ENCODE assay signal across 24 cellular contexts in genomic region chr17:61387511-61388305, GRCh38. TPM values are rescaled to one million over a fixed set of nuclear protein-coding genes. Genes with fewer than 3 reads are reported as not detected.
"Had no signal": no experiment of that assay in that cellular context is flagged by ENCODE, and none has a peak within 500 bp of the region (broad histone marks: within the 10 kb centered on the region; RNA-seq: fewer than 3 reads in every experiment).

No MANE protein-coding gene starts in this region.

- H3K36me3 Mint-ChIP-seq: stimulated activated effector memory CD8-positive, alpha-beta T cell treated with anti-CD3 and anti-CD28 coated beads, Interleukin-12 subunit alpha, Interleukin-12 subunit beta, amount 100 ng/mL, for 72 hours had no signal

- H3K27ac ChIP-seq: dorsolateral prefrontal cortex, hepatocyte, left lung, neural progenitor cell, ovary, sigmoid colon, stomach, testis, tibial artery had no signal

- H3K9me3 ChIP-seq: left lung, ovary, sigmoid colon, stomach, testis, tibial artery had no signal

- FAIRE-seq: colon, frontal cortex had no signal

- H3K4me3 Mint-ChIP-seq: naive thymus-derived CD8-positive, alpha-beta T cell; neural progenitor cell; stimulated activated effector memory CD8-positive, alpha-beta T cell treated with anti-CD3 and anti-CD28 coated beads, Interleukin-12 subunit alpha, Interleukin-12 subunit beta, amount 100 ng/mL, for 72 hours; type B pancreatic cell had no signal

- ATAC-seq: left cardiac atrium; left lung; naive thymus-derived CD8-positive, alpha-beta T cell; stimulated activated effector memory CD8-positive, alpha-beta T cell treated with anti-CD3 and anti-CD28 coated beads, Interleukin-12 subunit alpha, Interleukin-12 subunit beta, amount 100 ng/mL, for 72 hours had no signal

- H2AFZ ChIP-seq: hepatocyte, neural progenitor cell had no signal

- H3K9me3 Mint-ChIP-seq: naive thymus-derived CD8-positive, alpha-beta T cell; neural progenitor cell; stimulated activated effector memory CD8-positive, alpha-beta T cell treated with anti-CD3 and anti-CD28 coated beads, Interleukin-12 subunit alpha, Interleukin-12 subunit beta, amount 100 ng/mL, for 72 hours; type B pancreatic cell had no signal

- DNase-seq: central memory CD4-positive, alpha-beta T cell; dorsolateral prefrontal cortex; effector CD4-positive, alpha-beta T cell; head of caudate nucleus; left cardiac atrium; mammary epithelial cell; nucleus accumbens; ovary; sigmoid colon; stimulated activated CD4-positive, alpha-beta T cell treated with anti-CD3 and anti-CD28 coated beads, Interleukin-2, amount 100 ng/mL, for 24 hours; stimulated activated CD4-positive, alpha-beta T cell treated with anti-CD3 and anti-CD28 coated beads, Interleukin-4, amount 100 ng/mL, for 24 hours; stimulated activated naive CD4-positive, alpha-beta T cell treated with Interleukin-2 at 50 U/mL for 16 hours; stomach; testis; tibial artery had no signal

- H3K4me2 ChIP-seq: hepatocyte, neural progenitor cell had no signal

- H3K27ac Mint-ChIP-seq: naive thymus-derived CD8-positive, alpha-beta T cell; neural progenitor cell; stimulated activated effector memory CD8-positive, alpha-beta T cell treated with anti-CD3 and anti-CD28 coated beads, Interleukin-12 subunit alpha, Interleukin-12 subunit beta, amount 100 ng/mL, for 72 hours; type B pancreatic cell had no signal

- H3K4me3 ChIP-seq: dorsolateral prefrontal cortex, hepatocyte, left lung, neural progenitor cell, ovary, sigmoid colon, stomach, testis, tibial artery had no signal

- H3K27me3 ChIP-seq: dorsolateral prefrontal cortex, hepatocyte, left lung, ovary, testis, tibial artery had no signal

- H3K36me3 ChIP-seq: left lung, neural progenitor cell, ovary, sigmoid colon had no signal

RNA-seq across cellular contexts. Expression of gene TBX2, which starts 11.9 kb away (rescaled TPM):
- total RNA-seq: pulmonary artery endothelial cell had no signal
- polyA plus RNA-seq: mammary epithelial cell; naive thymus-derived CD8-positive, alpha-beta T cell had no signal
